8 cellular contexts compared by ENCODE assay signal in the genomic region with DNA sequence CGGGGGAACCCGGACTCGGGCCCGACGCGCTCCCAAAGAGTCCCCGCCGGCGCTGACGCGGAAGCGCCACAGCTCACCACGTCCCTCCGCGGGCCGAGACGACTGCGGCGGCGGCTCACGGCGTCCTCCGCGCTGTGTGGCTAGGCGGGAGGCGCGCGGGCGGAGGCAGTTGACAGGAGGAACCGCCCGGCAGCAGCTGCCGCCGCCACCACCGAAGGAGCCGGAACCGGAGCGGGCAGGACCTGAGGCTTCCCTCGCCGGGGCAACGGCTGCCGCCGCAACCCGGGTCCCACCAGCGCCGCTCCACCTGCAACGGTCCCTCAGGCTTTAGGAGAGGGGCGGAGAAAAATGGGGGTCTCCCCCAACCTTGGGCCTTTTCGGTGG. TPM values are rescaled to one million over a fixed set of nuclear protein-coding genes. Genes with fewer than 3 reads are reported as not detected.
DNase-seq lines count a peak whose midpoint lies in the region; ATAC-seq, FAIRE-seq and TF ChIP-seq lines count a peak whose summit lies in the region.

No MANE protein-coding gene starts in this region.

- H2BK15ac ChIP-seq in H1 (ENCODE audit: low read length), result no peak overlapping the region

- peak overlapping the region; percentile 93 to 94 for H3K4me2 ChIP-seq in H1 (ENCODE audit: insufficient read depth in 1 of 2, low read depth in 2 of 2, low read length in 2 of 2)

- H3K27ac ChIP-seq in H1 (ENCODE audit: low read depth, low read length), result no peak overlapping the region

- H3K14ac ChIP-seq in H1 (ENCODE audit: insufficient read length), result no peak overlapping the region

- no peak overlapping the region for H2BK12ac ChIP-seq in H1 (ENCODE audit: low read depth, low read length)

- 1% methylated on average over 36 of the region's 48 CpGs; no CpG with 5 or more reads in 1 of the 2 experiments for WGBS in H1 (ENCODE audit: extremely low coverage in 1 of 2, insufficient coverage in 1 of 2, insufficient read length in 1 of 2, insufficient replicate concordance in 2 of 2, low coverage in 1 of 2, low lambda C conversion rate in 2 of 2, missing lambda C conversion rate in 1 of 2), 2 experiments

- TF ChIP-seq CTCF in GM10266 (IDR thresholded peaks at IDR 0.05; ENCODE audit: control insufficient read depth, insufficient read depth, low read depth, missing control alignments) (no peak), NB4 (IDR thresholded peaks at IDR 0.05; ENCODE audit: low read depth, low read length) (no peak), H1 (IDR thresholded peaks at IDR 0.05; ENCODE audit: control extremely low read depth in 1 of 3, insufficient read depth in 1 of 3, low read depth in 1 of 3, low read length in 3 of 3) (no peak)

- no peak overlapping the region for H3K56ac ChIP-seq in H1 (replicated peaks; ENCODE audit: insufficient read length, low read depth, low read length)

- TF ChIP-seq RAD21 in H1 (IDR thresholded peaks at IDR 0.05 in 1 of 2, conservative IDR thresholded peaks at IDR 0.05 in 1 of 2; ENCODE audit: low read depth in 2 of 2, low read length in 2 of 2), result no peak

- no peak overlapping the region for H4K91ac ChIP-seq in H1 (replicated peaks; ENCODE audit: insufficient read length, low read length)

- TF ChIP-seq POLR2A in NB4 (IDR thresholded peaks at IDR 0.05; ENCODE audit: extremely low read depth, insufficient read length), result no peak
- no peak for TF ChIP-seq POLR2A in H1 (IDR thresholded peaks at IDR 0.05; ENCODE audit: control extremely low read depth in 1 of 2, low read depth in 2 of 2, low read length in 2 of 2)

- CTCF ChIA-PET in H1 (lab: Charles Lee; ENCODE audit: partially characterized antibody), result interaction anchor here (0.8 to 3.0 kb wide), 2 partner anchors 9 to 138 kb away, joined by 3 to 12 read pairs; no protein-coding TSS in a partner anchor

- no peaks in the 10 kb centered on the region for H3K9me3 ChIP-seq in H1 (ENCODE audit: insufficient read depth in 2 of 2, low read depth in 1 of 2, low read length in 1 of 2)
- H3K9me3 ChIP-seq in mononuclear cell (ENCODE audit: low read depth, low read length), result no peaks in the 10 kb centered on the region

- H3K36me3 ChIP-seq in H1 (ENCODE audit: control insufficient read depth in 2 of 4, insufficient read depth in 4 of 4, low read length in 3 of 4), result no peaks in the 10 kb centered on the region; a peak in 1 of 8 replicates

- H3K23me2 ChIP-seq in H1 (ENCODE audit: low read depth, low read length), result peaks cover 14% of the 10 kb centered on the region; the same call in 1 of the 2 replicates

- no peak for ATAC-seq in HG03460 (IDR thresholded peaks at IDR 0.05; ENCODE audit: unreplicated experiment)

- H3K23ac ChIP-seq in H1 (ENCODE audit: insufficient read length), result no peak overlapping the region

- no peaks in the 10 kb centered on the region; the same call in 1 of the 2 replicates for H3K79me1 ChIP-seq in H1 (ENCODE audit: low read depth, low read length)

- H2BK5ac ChIP-seq in H1 (ENCODE audit: low read depth, low read length), result no peak overlapping the region

- POLR2A ChIA-PET in H1 (lab: Charles Lee; ENCODE audit: partially characterized antibody), result interaction anchor here (0.8 to 2.0 kb wide), 5 partner anchors 8 to 192 kb away, joined by 3 to 7 read pairs (median 3); no protein-coding TSS in a partner anchor

- no peak for TF ChIP-seq EP300 in H1 (IDR thresholded peaks at IDR 0.05; ENCODE audit: borderline replicate concordance in 1 of 2, low read depth in 2 of 2, low read length in 2 of 2)

- H2BK120ac ChIP-seq in H1 (replicated peaks; ENCODE audit: low read depth, low read length), result no peak overlapping the region

- peak overlapping the region; percentile 57 for H4K8ac ChIP-seq in H1 (ENCODE audit: extremely low read depth, insufficient read depth, low read length)

- peak overlapping the region in 1 of 4 experiments; percentile 80; a peak in 1 of 7 replicates for H3K9ac ChIP-seq in H1 (replicated peaks in 1 of 4; ENCODE audit: extremely low read depth in 1 of 4, low read depth in 3 of 4, low read length in 3 of 4)

- peaks cover 0 to 3% of the 10 kb centered on the region in 2 experiments for H4K20me1 ChIP-seq in H1 (replicated peaks in 1 of 2; ENCODE audit: control insufficient read depth in 1 of 2, insufficient read depth in 2 of 2, low read length in 2 of 2)

- DNase-seq in GM10266 (ENCODE audit: extremely low spot score), result peak; percentile 71
- peak; percentile 40 for DNase-seq in H4 (ENCODE audit: low spot score)
- DNase-seq in NB4 (ENCODE audit: low read depth), result peak; percentile 87
- DNase-seq in activated CD8-positive, alpha-beta memory T cell treated with anti-CD3 and anti-CD28 coated beads for 48 hours (ENCODE audit: low read depth in 2 of 3, low spot score in 2 of 3), result peak; percentile 41 to 52 (median 48)
- DNase-seq in H1 (ENCODE audit: low read depth in 1 of 2, low spot score in 2 of 2), result no peak
- DNase-seq in stimulated activated CD8-positive, alpha-beta memory T cell treated with anti-CD3 and anti-CD28 coated beads, Interleukin-4, amount 100 ng/mL, for 1 hour (ENCODE audit: low read depth in 2 of 2, low spot score in 1 of 2), result peak; percentile 20 to 38

- no peak overlapping the region for H3K18ac ChIP-seq in H1 (ENCODE audit: extremely low read depth, low read length)

- no peak overlapping the region for H4K5ac ChIP-seq in H1 (ENCODE audit: insufficient read length, low read depth, low read length)

- no peak overlapping the region for H2BK20ac ChIP-seq in H1 (ENCODE audit: low read length)

- H2AK5ac ChIP-seq in H1 (ENCODE audit: low read depth, low read length), result no peak overlapping the region

- no peak for FAIRE-seq in H1 (lab: Jason Lieb, UNC)

- H3K4me3 ChIP-seq in NB4 (ENCODE audit: low read depth, low read length), result peak overlapping the region; percentile 70
- peak overlapping the region; percentile 59 to 99 (median 73) for H3K4me3 ChIP-seq in H1 (ENCODE audit: extremely low read depth in 1 of 4, insufficient read depth in 2 of 4, low read depth in 3 of 4, low read length in 4 of 4)
- H3K4me3 ChIP-seq in mononuclear cell (ENCODE audit: low read length), result peak overlapping the region; percentile 93

- H3K27me3 ChIP-seq in H1 (replicated peaks in 1 of 4; ENCODE audit: control insufficient read depth in 3 of 4, extremely low read depth in 1 of 4, insufficient read depth in 3 of 4, low read length in 3 of 4) (peaks cover 5 to 33% (median 21%) of the 10 kb centered on the region in 4 experiments), mononuclear cell (ENCODE audit: insufficient read depth, low read length) (no peaks in the 10 kb centered on the region)

- no peaks in the 10 kb centered on the region for H3K79me2 ChIP-seq in H1 (ENCODE audit: control insufficient read depth in 1 of 2, insufficient read depth in 2 of 2, low read length in 2 of 2)

- H3K4me1 ChIP-seq in H1 (replicated peaks in 1 of 4; ENCODE audit: control insufficient read depth in 3 of 4, insufficient read depth in 4 of 4, low read length in 3 of 4), result peaks cover 0 to 4% (median 0%) of the 10 kb centered on the region in 4 experiments; a peak in 2 of 7 replicates
- peaks cover 27% of the 10 kb centered on the region for H3K4me1 ChIP-seq in mononuclear cell (ENCODE audit: insufficient read depth, low read length)

- peak overlapping the region; percentile 76; the same call in 1 of the 2 replicates for H2AFZ ChIP-seq in H1 (ENCODE audit: low read length)

- no peak overlapping the region for H3K4ac ChIP-seq in H1 (replicated peaks; ENCODE audit: insufficient read length, low read depth, low read length)

TF ChIP-seq in H1, 55 proteins besides CTCF, POLR2A, EP300 and RAD21:
- TF ChIP-seq TBP (IDR thresholded peaks at IDR 0.05; ENCODE audit: low read depth, low read length) (no peak), BACH1 (IDR thresholded peaks at IDR 0.05; ENCODE audit: low read length) (peak; percentile 45; the same call in 1 of the 2 replicates), HDAC2 (IDR thresholded peaks at IDR 0.05; ENCODE audit: borderline replicate concordance in 1 of 2, low read depth in 2 of 2, low read length in 2 of 2) (0 out of 4 replicates have a peak, but pooled peaks of 1 of the 2 experiments have one; percentile 26), BCL11A (IDR thresholded peaks at IDR 0.05; ENCODE audit: low read depth in 2 of 2, low read length in 2 of 2) (no peak), FOSL1 (IDR thresholded peaks at IDR 0.05; ENCODE audit: insufficient read depth, low read depth, low read length) (no peak), TAF1 (IDR thresholded peaks at IDR 0.05; ENCODE audit: low read depth, low read length) (peak; percentile 49; the same call in 1 of the 2 replicates), CHD2 (IDR thresholded peaks at IDR 0.05; ENCODE audit: low read length) (0 out of 2 replicates have a peak, but pooled peaks have one; percentile 24), NRF1 (IDR thresholded peaks at IDR 0.05; ENCODE audit: low read depth, low read length) (no peak), EZH2 (IDR thresholded peaks at IDR 0.05; ENCODE audit: low read depth, low read length, severe bottlenecking) (peak; percentile 12), SIN3A (conservative IDR thresholded peaks at IDR 0.05 in 1 of 2, IDR thresholded peaks at IDR 0.05 in 1 of 2; ENCODE audit: low read depth in 1 of 2, low read length in 2 of 2) (0 out of 4 replicates have a peak, but pooled peaks of 1 of the 2 experiments have one; percentile 20), CREB1 (IDR thresholded peaks at IDR 0.05) (peak; percentile 19; the same call in 1 of the 2 replicates), YY1 (IDR thresholded peaks at IDR 0.05; ENCODE audit: low read depth, low read length) (0 out of 2 replicates have a peak, but pooled peaks have one; percentile 25)

RNA-seq across cellular contexts. Expression of a gene that starts 0.3 kb away (rescaled TPM):
- total RNA-seq in H4 (2014; rRNA removed; shearing (Covaris generic)), result 8.5 and 9.3 TPM in 2 replicates
- 5.5 and 6.5 TPM in 2 replicates for total RNA-seq in H1 (2021; fragmentation: NEBNext Ultra II Directional; extraction: Animal tissue kit (Norgen Biotek cat#: 25700))
- 1.0 and 1.4 TPM in 2 replicates for polyA plus RNA-seq in H1 (2011; rRNA removed)
- polyA plus RNA-seq in H1 (2011; cell fraction: cytosol; rRNA removed), result 0.90 TPM
- 1.7 TPM for polyA plus RNA-seq in H1 (2011; cell fraction: nucleus; rRNA removed)
- polyA plus RNA-seq in H1 (2012, experiment 1 of 2), result 0.97 to 2.6 TPM (median 1.7 TPM) in 4 replicates
- 0.13 TPM for polyA plus RNA-seq in H1 (2012, experiment 2 of 2)
- polyA plus RNA-seq in H1 (2013, experiment 1 of 2), result 7.3 TPM
- 6.3 TPM for polyA plus RNA-seq in H1 (2013, experiment 2 of 2)
- 2.2 and 5.4 TPM in 2 replicates for polyA minus RNA-seq in H1 (2011; rRNA and poly(A)+ RNA removed)
- polyA minus RNA-seq in H1 (2011; cell fraction: cytosol; rRNA and poly(A)+ RNA removed), result 2.8 TPM
- 14.9 TPM for polyA minus RNA-seq in H1 (2011; cell fraction: nucleus; rRNA and poly(A)+ RNA removed)
- total RNA-seq in mononuclear cell, result 91.0 TPM

Comparison
In these comparisons a context has a peak if more than half of its experiments do, and no peak if none do; other contexts are left out.
1. DNase-seq: peak in GM10266 (single experiment), H4 (single experiment), NB4 (single experiment), activated CD8-positive, alpha-beta memory T cell treated with anti-CD3 and anti-CD28 coated beads for 48 hours (3 of 3) and stimulated activated CD8-positive, alpha-beta memory T cell treated with anti-CD3 and anti-CD28 coated beads, Interleukin-4, amount 100 ng/mL, for 1 hour (2 of 2); none in H1 (0 of 2).
2. Peak in every context shown above with its lines, with median percentiles within 50 percentile points of each other: H3K4me3 ChIP-seq.